8 cellular contexts compared by ENCODE assay signal in genomic region chr19:45973564-45974338, GRCh38. TPM values are rescaled to one million over a fixed set of nuclear protein-coding genes. Genes with fewer than 3 reads are reported as not detected.
DNase-seq lines count a peak whose midpoint lies in the region; ATAC-seq, FAIRE-seq and TF ChIP-seq lines count a peak whose summit lies in the region.

TSS of gene NOVA2 (minus strand) at chr19:45973865. CDS start at chr19:45973351, 514 bp downstream.

- peaks cover 69% of the 10 kb centered on the region for H3K27me3 ChIP-seq in HUES6 (ENCODE audit: control insufficient read depth, insufficient read depth, low read length)

- intact Hi-C loops in kidney (cut with DNase I) = no loop called here

- H3K4me3 ChIP-seq in HUES6 (ENCODE audit: low read depth, low read length) (peak within 1 kb of the TSS; percentile 70), kidney (ENCODE audit: low read length in 2 of 2) (peak within 1 kb of the TSS; percentile 35 to 42)

- no peak for TF ChIP-seq CTCF in kidney (IDR thresholded peaks at IDR 0.05; ENCODE audit: borderline replicate concordance, extremely low read depth, insufficient read depth)

- ATAC-seq in HG03139 (IDR thresholded peaks at IDR 0.05; ENCODE audit: unreplicated experiment) (no peak), HG03196 (IDR thresholded peaks at IDR 0.05; ENCODE audit: unreplicated experiment) (no peak)

- DNase-seq in CD1c-positive myeloid dendritic cell (ENCODE audit: extremely low spot score) (peak; percentile 8), SHP77 (lab: John Stamatoyannopoulos, UW) (peak; percentile 74 to 80), cerebellar nuclear complex (lab: John Stamatoyannopoulos, UW) (peak; percentile 20 to 78), kidney (peak; percentile 91)
- DNase-seq in stimulated activated CD4-positive, alpha-beta T cell treated with anti-CD3 and anti-CD28 coated beads, Interleukin-2, amount 100 ng/mL, for 48 hours = peak; percentile 45 to 55

- H3K36me3 ChIP-seq in HUES6 (ENCODE audit: control insufficient read depth, insufficient read depth, low read length) (no peaks in the 10 kb centered on the region), kidney (ENCODE audit: control insufficient read depth in 1 of 2, insufficient read depth in 2 of 2, low read length in 2 of 2) (no peaks in the 10 kb centered on the region)

- H3K27ac ChIP-seq in HUES6 (ENCODE audit: low read depth, low read length) (no peak within 1 kb of the TSS), kidney (ENCODE audit: low read depth in 2 of 2, low read length in 2 of 2) (peak within 1 kb of the TSS in 1 of 2 donors; percentile 84)

- no peaks in the 10 kb centered on the region for H3K9me3 ChIP-seq in HUES6 (ENCODE audit: control insufficient read depth, insufficient read depth, low read depth, low read length)
- H3K9me3 ChIP-seq in kidney (ENCODE audit: control insufficient read depth in 1 of 2, low read length in 2 of 2) = no peaks in the 10 kb centered on the region

- H3K4me1 ChIP-seq in HUES6 (ENCODE audit: control insufficient read depth, insufficient read depth, low read length) = peaks cover 9% of the 10 kb centered on the region; the same call in 1 of the 2 replicates
- H3K4me1 ChIP-seq in kidney (ENCODE audit: control insufficient read depth in 1 of 2, insufficient read depth in 1 of 2, low read depth in 1 of 2, low read length in 2 of 2) = no peaks in the 10 kb centered on the region

- FAIRE-seq in kidney (lab: Jason Lieb, UNC) = no peak

- H3K9ac ChIP-seq in HUES6 (ENCODE audit: low read length) (no peak within 1 kb of the TSS), kidney (ENCODE audit: low read length in 2 of 2) (no peak within 1 kb of the TSS)

RNA-seq across cellular contexts. Expression of gene NOVA2, which starts in this region (rescaled TPM):
- 8.5 TPM for total RNA-seq in kidney
- 0.95 TPM for polyA plus RNA-seq in kidney (ENCODE audit: insufficient read depth, low read depth, low replicate concordance)

Comparison
In these comparisons a context has a peak if more than half of its experiments do, and no peak if none do; other contexts are left out.
1. DNase-seq: peak in every context shown above with its lines; median percentile 91 in kidney; 77 in SHP77; 50 in stimulated activated CD4-positive, alpha-beta T cell treated with anti-CD3 and anti-CD28 coated beads, Interleukin-2, amount 100 ng/mL, for 48 hours; 49 in cerebellar nuclear complex; 8 in CD1c-positive myeloid dendritic cell.